In genomic region chr14:89221109-89221508, GRCh38 we compare ENCODE assay signal across 8 cellular contexts.
A peak's percentile ranks its signal among the peaks of the same experiment; 100 is the strongest.
DNase-seq lines count a peak whose midpoint lies in the region; ATAC-seq and TF ChIP-seq lines count a peak whose summit lies in the region.

No MANE protein-coding gene starts in this region.

- CTCF ChIA-PET in A673 (lab: Charles Lee): no interaction called here
- CTCF ChIA-PET in OCI-LY7 (lab: Charles Lee; ENCODE audit: unreplicated experiment): no interaction called here
- CTCF ChIA-PET in Calu3 (lab: Charles Lee): interaction anchor here (0.6 kb wide), 1 partner anchor 452 kb away, joined by 5 read pairs; no protein-coding TSS in a partner anchor

- no peak overlapping the region for H3K4me3 Mint-ChIP-seq in HFFc6
- no peak overlapping the region for H3K4me3 Mint-ChIP-seq in T-helper 17 cell
- H3K4me3 Mint-ChIP-seq in Calu3 (ENCODE audit: low read depth, unreplicated experiment): no peak overlapping the region

- H3K36me3 Mint-ChIP-seq in HFFc6 (ENCODE audit: low read depth) (no peaks in the 10 kb centered on the region), T-helper 17 cell (ENCODE audit: low read depth) (no peaks in the 10 kb centered on the region), Calu3 (ENCODE audit: insufficient read depth, unreplicated experiment) (no peaks in the 10 kb centered on the region)

- H3K27me3 Mint-ChIP-seq in HFFc6 (ENCODE audit: insufficient read depth): peaks cover 1% of the 10 kb centered on the region; the same call in 1 of the 2 replicates
- H3K27me3 Mint-ChIP-seq in T-helper 17 cell: no peaks in the 10 kb centered on the region
- no peaks in the 10 kb centered on the region for H3K27me3 Mint-ChIP-seq in Calu3 (ENCODE audit: unreplicated experiment)

- H3K4me2 ChIP-seq in OCI-LY7 (ENCODE audit: low read length): no peak overlapping the region

- H3K9me2 ChIP-seq in OCI-LY7 (ENCODE audit: insufficient read depth, low read length): no peaks in the 10 kb centered on the region

- intact Hi-C loops in A673 (cut with micrococcal nuclease; ENCODE audit: unreplicated experiment): no loop called here
- intact Hi-C loops in heart right ventricle (cut with DNase I): loop anchor here in 1 of 10 donors (10.0 kb wide), 1 partner anchor 176 kb away; no protein-coding TSS in a partner anchor
- intact Hi-C loops in OCI-LY7 (cut with micrococcal nuclease; ENCODE audit: unreplicated experiment): no loop called here
- intact Hi-C loops in Calu3 (cut with micrococcal nuclease; ENCODE audit: unreplicated experiment): no loop called here

- H3K36me3 ChIP-seq in A673 (ENCODE audit: insufficient read depth, low read length, poor library complexity, severe bottlenecking) (no peaks in the 10 kb centered on the region), heart right ventricle (peaks cover 0 to 15% (median 0%) of the 10 kb centered on the region in 9 donors), OCI-LY7 (ENCODE audit: insufficient read depth, low read length) (peaks cover 8% of the 10 kb centered on the region)

- H3K4me1 ChIP-seq in A673 (ENCODE audit: insufficient read depth, low read length, poor library complexity, severe bottlenecking) (peaks cover 5% of the 10 kb centered on the region), heart right ventricle (peaks cover 2 to 26% (median 13%) of the 10 kb centered on the region in 9 donors), OCI-LY7 (ENCODE audit: insufficient read depth, low read length, poor library complexity, severe bottlenecking) (no peaks in the 10 kb centered on the region)

- H3K27ac Mint-ChIP-seq in HFFc6 (peak overlapping the region; percentile 67), T-helper 17 cell (peak overlapping the region; percentile 83), Calu3 (ENCODE audit: unreplicated experiment) (no peak overlapping the region)

- no peak overlapping the region for H3K4me3 ChIP-seq in A673 (ENCODE audit: low read depth, low read length, poor library complexity, severe bottlenecking)
- no peak overlapping the region for H3K4me3 ChIP-seq in heart right ventricle
- H3K4me3 ChIP-seq in OCI-LY7 (ENCODE audit: low read depth, low read length, poor library complexity, severe bottlenecking): no peak overlapping the region

- TF ChIP-seq CTCF in A673 (conservative IDR thresholded peaks at IDR 0.05; ENCODE audit: low read depth, low read length) (no peak), HFFc6 (IDR thresholded peaks at IDR 0.05) (no peak), heart right ventricle (IDR thresholded peaks at IDR 0.05) (no peak), OCI-LY7 (conservative IDR thresholded peaks at IDR 0.05; ENCODE audit: low read length) (no peak), Calu3 (IDR thresholded peaks at IDR 0.05; ENCODE audit: unreplicated experiment) (no peak)

- no peak overlapping the region for H2AFZ ChIP-seq in OCI-LY7 (ENCODE audit: low read length)

- ATAC-seq in T-helper 17 cell: peak; percentile 92
- ATAC-seq in heart right ventricle: peak; percentile 53 to 91 (median 82)
- ATAC-seq in GM21390 (IDR thresholded peaks at IDR 0.05; ENCODE audit: unreplicated experiment): no peak

- BruUV-seq in A673 (replicated peaks; lab: Mats Ljungman, UMichigan) (no TSS peak), OCI-LY7 (replicated peaks; lab: Mats Ljungman, UMichigan) (no TSS peak), Calu3 (replicated peaks; lab: Mats Ljungman, UMichigan) (no TSS peak)

- H3K27me3 ChIP-seq in A673 (replicated peaks; ENCODE audit: insufficient read depth, low read depth, low read length, poor library complexity) (no peaks in the 10 kb centered on the region), heart right ventricle (no peaks in the 10 kb centered on the region)

- no peaks in the 10 kb centered on the region for H4K20me1 ChIP-seq in OCI-LY7 (ENCODE audit: insufficient read depth, low read length)

- H3K79me2 ChIP-seq in OCI-LY7 (ENCODE audit: insufficient read depth, low read depth, low read length): no peaks in the 10 kb centered on the region

- no peaks in the 10 kb centered on the region for H3K9me3 Mint-ChIP-seq in HFFc6
- H3K9me3 Mint-ChIP-seq in Calu3 (ENCODE audit: low read depth, unreplicated experiment): no peaks in the 10 kb centered on the region

- H3K4me1 Mint-ChIP-seq in HFFc6 (ENCODE audit: low read depth) (peaks cover 22% of the 10 kb centered on the region), T-helper 17 cell (peaks cover 30% of the 10 kb centered on the region), Calu3 (ENCODE audit: low read depth, unreplicated experiment) (no peaks in the 10 kb centered on the region)

- H3K9me3 ChIP-seq in A673 (ENCODE audit: low read depth, low read length, poor library complexity, severe bottlenecking) (no peaks in the 10 kb centered on the region), T-helper 17 cell (ENCODE audit: control insufficient read depth, low read length, poor library complexity, severe bottlenecking) (no peaks in the 10 kb centered on the region), heart right ventricle (no peaks in the 10 kb centered on the region), OCI-LY7 (ENCODE audit: low read length) (no peaks in the 10 kb centered on the region)

- H3K27ac ChIP-seq in A673 (ENCODE audit: low read depth, low read length, poor library complexity, severe bottlenecking) (no peak overlapping the region), heart right ventricle (peak overlapping the region in 2 of 10 donors; percentile 3 to 11), OCI-LY7 (ENCODE audit: low read depth, low read length, poor library complexity, severe bottlenecking) (no peak overlapping the region)

- DNase-seq in A673 (ENCODE audit: low spot score) (peak; percentile 9), HFFc6 (peak; percentile 47), T-helper 17 cell (no peak), heart right ventricle (no peak), OCI-LY7 (ENCODE audit: low spot score) (no peak), Calu3 (no peak), LoVo (ENCODE audit: low spot score) (no peak)

- POLR2A ChIA-PET in A673 (lab: Charles Lee; ENCODE audit: low non-redundant PET) (no interaction called here), OCI-LY7 (lab: Charles Lee) (interaction anchor here (0.7 kb wide), 1 partner anchor 164 kb away, joined by 3 read pairs; no protein-coding TSS in a partner anchor)

- WGBS in heart right ventricle, 2 donors: 14 to 15% methylated on average over 3 of the region's 3 CpGs

Comparison
In these comparisons a context has a peak if more than half of its experiments do, and no peak if none do; other contexts are left out.
1. DNase-seq: peak in A673 (single experiment) and HFFc6 (single experiment); none in T-helper 17 cell (0 of 3), heart right ventricle (0 of 2), OCI-LY7 (single experiment), Calu3 (single experiment) and LoVo (single experiment).